Comparison of ENCODE assay signal across 8 cellular contexts in the genomic region with DNA sequence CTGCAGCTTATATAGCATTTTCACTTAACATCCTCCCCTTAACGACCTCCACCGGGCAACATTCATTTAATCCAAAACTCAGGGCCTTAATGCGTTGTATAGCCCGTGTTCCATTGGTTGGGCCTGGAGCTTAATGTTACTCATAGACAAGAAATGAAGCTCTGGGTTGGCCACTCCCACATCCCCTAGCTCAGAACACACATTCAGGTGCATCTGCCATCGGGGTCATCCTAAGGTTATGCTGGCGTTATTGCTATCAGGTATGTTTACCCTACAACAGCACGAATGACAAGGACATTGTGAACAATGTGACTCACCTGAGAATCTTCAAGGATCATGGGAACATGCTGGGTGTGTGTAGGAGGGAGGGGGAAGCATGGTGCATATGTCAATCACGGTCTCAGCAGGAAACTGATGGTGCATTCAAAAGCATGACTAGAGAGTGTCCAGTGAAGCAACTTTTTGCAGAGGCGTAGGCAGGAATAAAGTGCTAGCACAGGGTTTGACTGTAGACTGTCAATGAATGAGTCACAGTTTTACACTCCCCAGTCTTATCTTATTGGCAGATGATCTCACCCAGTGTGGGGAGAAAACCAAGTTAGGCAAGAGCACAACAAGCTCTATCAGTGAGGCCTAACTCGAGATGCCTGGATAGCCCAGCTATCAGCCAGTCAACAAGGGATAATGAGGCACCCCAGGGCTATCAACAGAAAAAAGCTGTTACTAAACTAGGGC.
DNase-seq lines count a peak whose midpoint lies in the region; ATAC-seq and TF ChIP-seq lines count a peak whose summit lies in the region.

No MANE protein-coding gene starts in this region.

- no peaks in the 10 kb centered on the region for H3K9me3 Mint-ChIP-seq in naive thymus-derived CD8-positive, alpha-beta T cell

- H3K4me1 Mint-ChIP-seq in naive thymus-derived CD8-positive, alpha-beta T cell, result no peaks in the 10 kb centered on the region

- peaks cover 3% of the 10 kb centered on the region; the same call in 1 of the 2 replicates for H3K4me1 ChIP-seq in HUES48 (ENCODE audit: control insufficient read depth, insufficient read depth, low read length)
- H3K4me1 ChIP-seq in mammary epithelial cell (ENCODE audit: insufficient read depth, low read length), result peaks cover 41% of the 10 kb centered on the region
- no peaks in the 10 kb centered on the region for H3K4me1 ChIP-seq in mesodermal cell (ENCODE audit: control insufficient read depth, insufficient read depth, low read length, poor library complexity, severe bottlenecking)

- DNase-seq in COLO829 (ENCODE audit: low spot score) (peak; percentile 94), mammary epithelial cell (peak; percentile 96)
- DNase-seq in stimulated activated naive CD4-positive, alpha-beta T cell (lab: John Stamatoyannopoulos, UW), result no peak
- no peak for DNase-seq in activated CD4-positive, CD25-positive, alpha-beta regulatory T cell (lab: John Stamatoyannopoulos, UW)
- DNase-seq in naive thymus-derived CD8-positive, alpha-beta T cell, result no peak

- H3K27ac Mint-ChIP-seq in naive thymus-derived CD8-positive, alpha-beta T cell, result no peak overlapping the region

- no peak for ATAC-seq in naive thymus-derived CD8-positive, alpha-beta T cell
- ATAC-seq in GM19324 (IDR thresholded peaks at IDR 0.05; ENCODE audit: low FRiP score, unreplicated experiment), result no peak

- intact Hi-C loops in mammary epithelial cell (cut with micrococcal nuclease), result no loop called here

- H3K27me3 ChIP-seq in HUES48 (ENCODE audit: control insufficient read depth, insufficient read depth, low read length) (no peaks in the 10 kb centered on the region), mammary epithelial cell (ENCODE audit: insufficient read depth, low read length) (no peaks in the 10 kb centered on the region)

- no peaks in the 10 kb centered on the region for H3K36me3 Mint-ChIP-seq in naive thymus-derived CD8-positive, alpha-beta T cell

- peak overlapping the region; percentile 1 for H3K4me2 ChIP-seq in mammary epithelial cell (ENCODE audit: insufficient read depth, low read depth, low read length)

- dilution Hi-C loops in mammary epithelial cell (cut with HindIII; ENCODE audit: low sequenced_read_pairs), result no loop called here

- CTCF ChIA-PET in mammary epithelial cell (lab: Charles Lee; ENCODE audit: low non-redundant PET), result interaction anchor here (0.5 kb wide), 1 partner anchor 291 kb away, joined by 4 read pairs; no protein-coding TSS in a partner anchor

- H3K36me3 ChIP-seq in HUES48 (ENCODE audit: control insufficient read depth, insufficient read depth, low read length) (no peaks in the 10 kb centered on the region), mammary epithelial cell (ENCODE audit: insufficient read depth, low read length) (no peaks in the 10 kb centered on the region), mesodermal cell (ENCODE audit: control insufficient read depth, insufficient read depth, low read length) (no peaks in the 10 kb centered on the region)

- no peak overlapping the region for H3K4me3 Mint-ChIP-seq in naive thymus-derived CD8-positive, alpha-beta T cell

- H3K9ac ChIP-seq in HUES48 (ENCODE audit: low read depth, low read length) (no peak overlapping the region), mammary epithelial cell (ENCODE audit: insufficient read depth, low read length) (no peak overlapping the region)

- no TSS peak for BruUV-seq in mammary epithelial cell (replicated peaks; lab: Mats Ljungman, UMichigan)

- H2AFZ ChIP-seq in mammary epithelial cell (ENCODE audit: low read depth, low read length), result peak overlapping the region; percentile 48

- peaks cover 0 to 9% (median 2%) of the 10 kb centered on the region in 5 donors for H3K27me3 Mint-ChIP-seq in naive thymus-derived CD8-positive, alpha-beta T cell

- no peak for TF ChIP-seq CTCF in mammary epithelial cell (conservative IDR thresholded peaks at IDR 0.05 in 1 of 2, IDR thresholded peaks at IDR 0.05 in 1 of 2; ENCODE audit: extremely low read depth in 1 of 2, insufficient read depth in 1 of 2, low read depth in 1 of 2, low read length in 2 of 2)

- H3K79me2 ChIP-seq in mammary epithelial cell (ENCODE audit: insufficient read depth, low read length), result no peaks in the 10 kb centered on the region

- H4K20me1 ChIP-seq in mammary epithelial cell (ENCODE audit: insufficient read depth, low read length), result no peaks in the 10 kb centered on the region

- H3K27ac ChIP-seq in HUES48 (ENCODE audit: low read depth, low read length) (peak overlapping the region; percentile 62), mammary epithelial cell (ENCODE audit: insufficient read depth, low read depth, low read length) (peak overlapping the region; percentile 69), mesodermal cell (ENCODE audit: low read depth, low read length, severe bottlenecking) (peak overlapping the region; percentile 76)

- no peaks in the 10 kb centered on the region for H3K9me3 ChIP-seq in HUES48 (ENCODE audit: control insufficient read depth, insufficient read depth, low read length)
- no peaks in the 10 kb centered on the region for H3K9me3 ChIP-seq in mammary epithelial cell (replicated peaks; ENCODE audit: insufficient read depth, low read length)
- H3K9me3 ChIP-seq in mesodermal cell (ENCODE audit: control insufficient read depth, low read length), result no peaks in the 10 kb centered on the region

- 33% methylated on average over 3 of the region's 10 CpGs for WGBS in mammary epithelial cell (ENCODE audit: low coverage, missing lambda C conversion rate)
- WGBS in mesodermal cell (ENCODE audit: insufficient coverage in 2 of 2), 2 experiments, result 72 to 81% methylated on average over 8 to 9 of the region's 10 CpGs

- POLR2A ChIA-PET in naive thymus-derived CD8-positive, alpha-beta T cell (lab: Charles Lee), result interaction anchor here (0.6 kb wide), 1 partner anchor 462 kb away, joined by 3 read pairs; no protein-coding TSS in a partner anchor

- H3K4me3 ChIP-seq in HUES48 (ENCODE audit: low read depth, low read length) (no peak overlapping the region), mammary epithelial cell (replicated peaks in 1 of 3; ENCODE audit: insufficient read depth in 1 of 3, low read depth in 2 of 3, low read length in 3 of 3) (no peak overlapping the region), mesodermal cell (ENCODE audit: extremely low read depth, insufficient read depth, low read length, poor library complexity, severe bottlenecking) (no peak overlapping the region)

- in situ Hi-C loops in mammary epithelial cell (cut with MboI; ENCODE audit: low sequenced_read_pairs in 2 of 2), result no loop called here

Comparison
In these comparisons a context has a peak if more than half of its experiments do, and no peak if none do; other contexts are left out.
1. DNase-seq: peak in COLO829 (single experiment) and mammary epithelial cell (single experiment); none in stimulated activated naive CD4-positive, alpha-beta T cell (0 of 6), activated CD4-positive, CD25-positive, alpha-beta regulatory T cell (0 of 4) and naive thymus-derived CD8-positive, alpha-beta T cell (0 of 10).
2. Peak in every context shown above with its lines, with median percentiles within 50 percentile points of each other: H3K27ac ChIP-seq.